Comparison of ENCODE assay signal across 17 cellular contexts in the genomic region with DNA sequence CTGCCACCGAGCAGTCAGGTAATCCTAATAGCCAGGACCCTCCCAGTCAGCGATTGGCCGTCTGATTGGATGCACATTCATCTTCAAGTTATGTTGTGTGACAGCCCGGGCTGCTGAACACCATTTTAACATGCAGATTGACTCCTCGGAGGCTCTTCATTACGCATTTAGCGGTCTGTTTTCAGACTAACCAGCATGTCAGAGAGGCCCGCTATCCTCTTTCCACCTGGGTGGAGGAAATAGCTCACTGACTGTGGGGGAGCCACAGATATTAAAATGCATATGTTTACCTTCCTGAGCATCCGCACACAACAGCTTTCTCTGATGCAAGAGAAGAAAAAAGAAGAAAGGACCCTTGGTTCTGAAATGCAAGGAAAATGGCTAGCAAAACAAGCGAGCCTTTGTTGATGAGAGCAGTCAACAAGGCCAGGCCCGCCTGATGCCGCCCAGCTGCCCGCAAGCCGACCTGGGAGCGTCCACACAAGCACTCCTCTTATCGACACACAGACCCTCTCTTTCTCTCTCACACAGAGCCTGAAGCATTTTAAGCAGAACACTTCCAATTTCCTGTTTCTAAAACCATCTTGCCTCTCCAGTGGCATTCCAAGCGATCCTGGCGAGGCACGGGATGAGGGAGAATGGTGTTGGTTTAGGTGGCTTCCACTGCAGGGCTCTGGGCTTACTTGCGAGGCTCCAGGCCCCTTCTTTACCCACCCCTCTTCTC.
DNase-seq lines count a peak whose midpoint lies in the region; ATAC-seq and TF ChIP-seq lines count a peak whose summit lies in the region.
"Had no signal": no experiment of that assay in that cellular context is flagged by ENCODE, and none has a peak within 500 bp of the region (broad histone marks: within the 10 kb centered on the region; RNA-seq: fewer than 3 reads in every experiment).

No MANE protein-coding gene starts in this region.

- H3K27ac ChIP-seq in uterus, result no peak overlapping the region
- H3K27ac ChIP-seq: epithelial cell of prostate had no signal

- no peaks in the 10 kb centered on the region for H3K27me3 ChIP-seq in uterus

- ATAC-seq in stimulated activated naive CD8-positive, alpha-beta T cell treated with anti-CD3 and anti-CD28 coated beads, Interleukin-15, amount 100 ng/mL, for 72 hours, result no peak

- H3K9me3 ChIP-seq in uterus, result no peaks in the 10 kb centered on the region

- H3K9me3 Mint-ChIP-seq in neural crest cell, result peaks cover 2% of the 10 kb centered on the region
- H3K9me3 Mint-ChIP-seq in stimulated activated naive CD8-positive, alpha-beta T cell treated with anti-CD3 and anti-CD28 coated beads, Interleukin-15, amount 100 ng/mL, for 72 hours, result no peaks in the 10 kb centered on the region

- no peaks in the 10 kb centered on the region for H3K36me3 Mint-ChIP-seq in neural crest cell (ENCODE audit: low read depth)
- H3K36me3 Mint-ChIP-seq: activated naive CD8-positive, alpha-beta T cell had no signal

- H3K4me3 Mint-ChIP-seq in neural crest cell, result peak overlapping the region; percentile 66
- H3K4me3 Mint-ChIP-seq in stimulated activated naive CD8-positive, alpha-beta T cell treated with anti-CD3 and anti-CD28 coated beads, Interleukin-15, amount 100 ng/mL, for 72 hours, result no peak overlapping the region
- H3K4me3 Mint-ChIP-seq: activated naive CD8-positive, alpha-beta T cell had no signal

- H3K36me3 ChIP-seq in uterus, result no peaks in the 10 kb centered on the region

- DNase-seq in C1 segment of cervical spinal cord (lab: John Stamatoyannopoulos, UW), result peak in 10 of 14 donors; percentile 28 to 67 (median 52)
- peak; percentile 99 for DNase-seq in SK-MEL-5 (ENCODE audit: low read depth, low spot score)
- DNase-seq in globus pallidus (ENCODE audit: low spot score), result peak; percentile 75
- peak; percentile 38 for DNase-seq in neural crest cell (ENCODE audit: low read depth, low spot score)
- no peak for DNase-seq in uterus
- no peak for DNase-seq in activated effector memory CD4-positive, alpha-beta T cell treated with anti-CD3 and anti-CD28 coated beads, Interleukin-2, amount 50 U/mL, for 16 hours
- no peak for DNase-seq in GOT3 (lab: John Stamatoyannopoulos, UW)
- no peak for DNase-seq in stimulated activated naive CD8-positive, alpha-beta T cell treated with anti-CD3 and anti-CD28 coated beads, Interleukin-15, amount 100 ng/mL, for 72 hours
- DNase-seq: activated CD4-positive, alpha-beta T cell treated with anti-CD3 and anti-CD28 coated beads for 48 hours; activated T-cell treated with anti-CD3 and anti-CD28 coated beads for 4 hours; KG1; left cardiac atrium; NCI-H1105; SIG-M5; T1000 had no signal

- H3K4me1 Mint-ChIP-seq in neural crest cell, result peaks cover 88% of the 10 kb centered on the region
- H3K4me1 Mint-ChIP-seq in stimulated activated naive CD8-positive, alpha-beta T cell treated with anti-CD3 and anti-CD28 coated beads, Interleukin-15, amount 100 ng/mL, for 72 hours, result no peaks in the 10 kb centered on the region

- peak overlapping the region; percentile 97 for H3K27ac Mint-ChIP-seq in neural crest cell (ENCODE audit: unreplicated experiment)
- H3K27ac Mint-ChIP-seq in stimulated activated naive CD8-positive, alpha-beta T cell treated with anti-CD3 and anti-CD28 coated beads, Interleukin-15, amount 100 ng/mL, for 72 hours, result no peak overlapping the region
- H3K27ac Mint-ChIP-seq: activated naive CD8-positive, alpha-beta T cell had no signal

- no peak overlapping the region for H3K4me3 ChIP-seq in uterus

- in situ Hi-C loops in SK-MEL-5 (cut with HindIII; ENCODE audit: low pct_unique_long_range_greater_than_20kb, low sequenced_read_pairs), result no loop called here

- TF ChIP-seq CTCF in neural crest cell (conservative IDR thresholded peaks at IDR 0.05) (no peak), uterus (IDR thresholded peaks at IDR 0.05) (no peak)

- no peaks in the 10 kb centered on the region for H3K4me1 ChIP-seq in uterus

- TF ChIP-seq POLR2A in uterus (IDR thresholded peaks at IDR 0.05), result no peak

- H3K27me3 Mint-ChIP-seq in neural crest cell (ENCODE audit: low read depth), result no peaks in the 10 kb centered on the region
- H3K27me3 Mint-ChIP-seq in stimulated activated naive CD8-positive, alpha-beta T cell treated with anti-CD3 and anti-CD28 coated beads, Interleukin-15, amount 100 ng/mL, for 72 hours, result no peaks in the 10 kb centered on the region
- H3K27me3 Mint-ChIP-seq: activated naive CD8-positive, alpha-beta T cell had no signal

- intact Hi-C loops in uterus (cut with DNase I; ENCODE audit: low total_unique reads), result no loop called here

Comparison
In these comparisons a context has a peak if more than half of its experiments do, and no peak if none do; other contexts are left out.
1. DNase-seq: peak in C1 segment of cervical spinal cord (10 of 14), SK-MEL-5 (single experiment), globus pallidus (single experiment) and neural crest cell (single experiment); none in uterus (0 of 2), activated effector memory CD4-positive, alpha-beta T cell treated with anti-CD3 and anti-CD28 coated beads, Interleukin-2, amount 50 U/mL, for 16 hours (single experiment), GOT3 (single experiment) and stimulated activated naive CD8-positive, alpha-beta T cell treated with anti-CD3 and anti-CD28 coated beads, Interleukin-15, amount 100 ng/mL, for 72 hours (0 of 2).